In genomic region chr12:124709722-124710656, GRCh38 we compare ENCODE assay signal across 12 cellular contexts.
DNase-seq lines count a peak whose midpoint lies in the region; ATAC-seq and TF ChIP-seq lines count a peak whose summit lies in the region.
"Had no signal": no experiment of that assay in that cellular context is flagged by ENCODE, and none has a peak within 500 bp of the region (broad histone marks: within the 10 kb centered on the region; RNA-seq: fewer than 3 reads in every experiment).

No MANE protein-coding gene starts in this region.

- no peak for TF ChIP-seq POLR2A in body of pancreas (IDR thresholded peaks at IDR 0.05)

- no peaks in the 10 kb centered on the region for H3K36me3 Mint-ChIP-seq in HFFc6 (ENCODE audit: low read depth)

- H3K27ac Mint-ChIP-seq in HFFc6, result no peak overlapping the region; the same call in 1 of the 2 replicates

- intact Hi-C loops in body of pancreas (cut with DNase I) (no loop called here), left lung (cut with DNase I) (no loop called here)

- H3K4me3 Mint-ChIP-seq in HFFc6, result no peak overlapping the region

- no peaks in the 10 kb centered on the region for H3K9me3 Mint-ChIP-seq in HFFc6

- no peaks in the 10 kb centered on the region for H3K36me3 ChIP-seq in body of pancreas (replicated peaks in 1 of 2; ENCODE audit: insufficient read depth in 1 of 2, low read depth in 2 of 2)
- H3K36me3 ChIP-seq in left lung, result no peaks in the 10 kb centered on the region
- H3K36me3 ChIP-seq: MG63 had no signal

- H3K9me3 ChIP-seq in body of pancreas (no peaks in the 10 kb centered on the region), left lung (peaks cover 0 to 6% of the 10 kb centered on the region in 2 donors)
- H3K9me3 ChIP-seq: MG63 had no signal

- peak; percentile 28 for ATAC-seq in body of pancreas
- ATAC-seq in left lung, result peak; percentile 85

- WGBS in body of pancreas, 2 donors, result 79 to 85% methylated on average over 8 of the region's 8 CpGs

- no peak for DNase-seq in AG09319 (ENCODE audit: extremely low read depth, low read depth)
- DNase-seq in HFFc6, result peak; percentile 72
- no peak for DNase-seq in body of pancreas
- peak in 1 of 2 donors; percentile 77 for DNase-seq in left lung
- DNase-seq in NCI-H446 (lab: John Stamatoyannopoulos, UW), result no peak
- DNase-seq in effector CD4-positive, alpha-beta T cell, result no peak
- DNase-seq in NCI-H345 (lab: John Stamatoyannopoulos, UW), result no peak
- DNase-seq in G401 (ENCODE audit: low spot score), result no peak
- DNase-seq: activated CD4-positive, alpha-beta T cell treated with anti-CD3 and anti-CD28 coated beads, Interleukin-2, amount 50 U/mL, for 4 hours; MG63; occipital lobe; T-helper 1 cell had no signal

- H3K4me3 ChIP-seq in body of pancreas (no peak overlapping the region), left lung (no peak overlapping the region)
- H3K4me3 ChIP-seq: MG63 had no signal

- H3K27ac ChIP-seq in body of pancreas, result no peak overlapping the region
- peak overlapping the region; percentile 45 to 61 for H3K27ac ChIP-seq in left lung

- peaks cover 25% of the 10 kb centered on the region for H3K4me1 Mint-ChIP-seq in HFFc6 (ENCODE audit: low read depth)

- in situ Hi-C loops in G401 (cut with HindIII; ENCODE audit: low sequenced_read_pairs), result no loop called here

- no peaks in the 10 kb centered on the region for H3K27me3 ChIP-seq in body of pancreas
- no peaks in the 10 kb centered on the region for H3K27me3 ChIP-seq in left lung
- H3K27me3 ChIP-seq: MG63 had no signal

- TF ChIP-seq CTCF in AG09319 (IDR thresholded peaks at IDR 0.05; ENCODE audit: low read depth, low read length) (peak; percentile 40), HFFc6 (IDR thresholded peaks at IDR 0.05) (peak; percentile 71), body of pancreas (IDR thresholded peaks at IDR 0.05) (no peak), left lung (IDR thresholded peaks at IDR 0.05) (no peak)

- H3K27me3 Mint-ChIP-seq in HFFc6 (ENCODE audit: insufficient read depth), result peaks cover 10% of the 10 kb centered on the region

- H3K4me1 ChIP-seq in body of pancreas (no peaks in the 10 kb centered on the region), left lung (peaks cover 8 to 34% of the 10 kb centered on the region in 2 donors)

Comparison
In these comparisons a context has a peak if more than half of its experiments do, and no peak if none do; other contexts are left out.
1. CTCF ChIP-seq: peak in AG09319 (single experiment) and HFFc6 (single experiment); none in body of pancreas (0 of 7) and left lung (0 of 2).
2. H3K27ac ChIP-seq: peak in left lung (2 of 2); none in body of pancreas (0 of 4).